2 cellular contexts compared by ENCODE assay signal in the genomic region with DNA sequence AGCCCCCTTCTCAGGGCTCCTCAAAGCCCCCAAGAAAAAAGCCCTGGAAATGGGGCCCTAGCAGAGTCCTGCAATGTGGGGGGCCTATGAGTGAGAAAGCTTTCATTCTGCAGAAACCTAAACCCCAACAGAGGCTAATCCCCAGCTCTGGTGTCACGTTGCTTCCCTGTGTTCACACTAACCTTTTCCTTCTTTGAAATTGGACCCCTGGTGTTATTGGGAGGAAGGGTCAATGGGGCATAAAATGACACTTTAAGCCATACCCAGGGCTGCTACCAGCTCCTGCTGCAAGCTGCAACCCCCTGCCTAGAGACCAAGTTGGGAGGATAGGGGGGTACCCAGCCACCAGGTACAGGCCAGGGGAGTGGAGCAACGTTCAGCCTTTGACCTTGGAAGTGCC.
TF ChIP-seq lines count a peak whose summit lies in the region.

No MANE protein-coding gene starts in this region.

TF ChIP-seq in GM23338, 12 proteins besides CTCF, POLR2A, EP300 and RAD21 (continues in another document):
- TF ChIP-seq ZNF331 (CRISPR knock-in tag; IDR thresholded peaks at IDR 0.05; ENCODE audit: low read depth) (no peak), POLR2AphosphoS5 (IDR thresholded peaks at IDR 0.05; ENCODE audit: low read depth) (no peak), EZH2phosphoT487 (IDR thresholded peaks at IDR 0.05; ENCODE audit: unreplicated experiment) (no peak), EZH2 (IDR thresholded peaks at IDR 0.05; ENCODE audit: low read depth, unreplicated experiment) (no peak), NANOG (IDR thresholded peaks at IDR 0.05; ENCODE audit: borderline replicate concordance) (no peak), STAT1 (IDR thresholded peaks at IDR 0.05; ENCODE audit: unreplicated experiment) (no peak), JUNB (IDR thresholded peaks at IDR 0.05; ENCODE audit: unreplicated experiment) (no peak), ZNF114 (CRISPR knock-in tag; IDR thresholded peaks at IDR 0.05) (no peak), CREB1 (CRISPR knock-in tag; IDR thresholded peaks at IDR 0.05; ENCODE audit: low read depth) (no peak)
- TF ChIP-seq, protein P1, sequence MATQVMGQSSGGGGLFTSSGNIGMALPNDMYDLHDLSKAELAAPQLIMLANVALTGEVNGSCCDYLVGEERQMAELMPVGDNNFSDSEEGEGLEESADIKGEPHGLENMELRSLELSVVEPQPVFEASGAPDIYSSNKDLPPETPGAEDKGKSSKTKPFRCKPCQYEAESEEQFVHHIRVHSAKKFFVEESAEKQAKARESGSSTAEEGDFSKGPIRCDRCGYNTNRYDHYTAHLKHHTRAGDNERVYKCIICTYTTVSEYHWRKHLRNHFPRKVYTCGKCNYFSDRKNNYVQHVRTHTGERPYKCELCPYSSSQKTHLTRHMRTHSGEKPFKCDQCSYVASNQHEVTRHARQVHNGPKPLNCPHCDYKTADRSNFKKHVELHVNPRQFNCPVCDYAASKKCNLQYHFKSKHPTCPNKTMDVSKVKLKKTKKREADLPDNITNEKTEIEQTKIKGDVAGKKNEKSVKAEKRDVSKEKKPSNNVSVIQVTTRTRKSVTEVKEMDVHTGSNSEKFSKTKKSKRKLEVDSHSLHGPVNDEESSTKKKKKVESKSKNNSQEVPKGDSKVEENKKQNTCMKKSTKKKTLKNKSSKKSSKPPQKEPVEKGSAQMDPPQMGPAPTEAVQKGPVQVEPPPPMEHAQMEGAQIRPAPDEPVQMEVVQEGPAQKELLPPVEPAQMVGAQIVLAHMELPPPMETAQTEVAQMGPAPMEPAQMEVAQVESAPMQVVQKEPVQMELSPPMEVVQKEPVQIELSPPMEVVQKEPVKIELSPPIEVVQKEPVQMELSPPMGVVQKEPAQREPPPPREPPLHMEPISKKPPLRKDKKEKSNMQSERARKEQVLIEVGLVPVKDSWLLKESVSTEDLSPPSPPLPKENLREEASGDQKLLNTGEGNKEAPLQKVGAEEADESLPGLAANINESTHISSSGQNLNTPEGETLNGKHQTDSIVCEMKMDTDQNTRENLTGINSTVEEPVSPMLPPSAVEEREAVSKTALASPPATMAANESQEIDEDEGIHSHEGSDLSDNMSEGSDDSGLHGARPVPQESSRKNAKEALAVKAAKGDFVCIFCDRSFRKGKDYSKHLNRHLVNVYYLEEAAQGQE (IDR thresholded peaks at IDR 0.05; ENCODE audit: unreplicated experiment): no peak
- TF ChIP-seq, protein P2, sequence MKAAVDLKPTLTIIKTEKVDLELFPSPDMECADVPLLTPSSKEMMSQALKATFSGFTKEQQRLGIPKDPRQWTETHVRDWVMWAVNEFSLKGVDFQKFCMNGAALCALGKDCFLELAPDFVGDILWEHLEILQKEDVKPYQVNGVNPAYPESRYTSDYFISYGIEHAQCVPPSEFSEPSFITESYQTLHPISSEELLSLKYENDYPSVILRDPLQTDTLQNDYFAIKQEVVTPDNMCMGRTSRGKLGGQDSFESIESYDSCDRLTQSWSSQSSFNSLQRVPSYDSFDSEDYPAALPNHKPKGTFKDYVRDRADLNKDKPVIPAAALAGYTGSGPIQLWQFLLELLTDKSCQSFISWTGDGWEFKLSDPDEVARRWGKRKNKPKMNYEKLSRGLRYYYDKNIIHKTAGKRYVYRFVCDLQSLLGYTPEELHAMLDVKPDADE (IDR thresholded peaks at IDR 0.05): no peak

TF ChIP-seq in HepG2, 621 proteins besides CTCF, POLR2A, EP300 and RAD21:
- no peak for TF ChIP-seq ZNF546 (CRISPR knock-in tag; conservative IDR thresholded peaks at IDR 0.05)
- peak; percentile 32; the same call in 1 of the 2 replicates for TF ChIP-seq RXRB (CRISPR knock-in tag; IDR thresholded peaks at IDR 0.05; ENCODE audit: borderline replicate concordance)
- no peak for TF ChIP-seq PHF21A (CRISPR knock-in tag; IDR thresholded peaks at IDR 0.05)
- TF ChIP-seq HHEX (CRISPR knock-in tag; IDR thresholded peaks at IDR 0.05): no peak
